12 cellular contexts compared by ENCODE assay signal in the genomic region with DNA sequence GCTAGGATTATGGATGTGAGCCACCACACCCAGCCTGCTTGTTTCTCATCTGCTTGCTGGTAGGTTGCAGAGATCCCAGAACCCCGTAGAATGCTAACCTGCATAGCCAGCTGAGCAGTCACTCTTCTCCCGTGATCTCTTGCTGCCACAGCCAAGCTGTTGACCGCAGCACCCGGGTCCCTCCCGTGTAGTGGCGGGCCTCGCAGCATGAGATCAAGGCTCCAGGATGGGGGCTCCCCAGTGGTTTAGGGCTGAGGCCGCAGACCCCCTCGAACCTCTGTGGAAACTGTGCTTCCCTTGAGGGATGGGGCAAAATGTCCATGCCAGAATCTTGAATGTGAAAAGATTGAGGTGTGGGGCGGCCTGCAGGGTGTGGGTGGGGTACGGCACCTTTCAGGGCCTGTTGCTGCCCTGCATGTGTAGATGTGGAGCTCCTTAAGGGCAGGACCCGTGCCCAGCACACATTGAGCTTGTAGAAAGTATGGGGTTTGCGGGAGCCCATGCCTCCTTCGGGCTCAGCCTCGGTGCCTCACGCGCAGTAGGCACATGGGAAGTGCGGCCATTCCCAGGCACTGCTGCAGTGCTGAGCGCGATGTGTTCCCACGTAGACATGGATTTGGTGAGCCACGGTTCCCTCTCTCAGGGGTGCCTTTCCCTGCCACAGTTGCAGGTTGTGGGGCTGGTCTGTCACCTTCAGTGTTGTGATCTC.
"Had no signal": no experiment of that assay in that cellular context is flagged by ENCODE, and none has a peak within 500 bp of the region (broad histone marks: within the 10 kb centered on the region; RNA-seq: fewer than 3 reads in every experiment).

No MANE protein-coding gene starts in this region.

- H3K27me3 ChIP-seq: stomach had no signal

- ATAC-seq: esophagus mucosa; left colon; naive thymus-derived CD8-positive, alpha-beta T cell; right cardiac atrium had no signal

- H3K4me1 ChIP-seq: stomach had no signal

- H3K9me3 ChIP-seq: stomach had no signal

- DNase-seq: central memory CD4-positive, alpha-beta T cell; effector memory CD4-positive, alpha-beta T cell; immature natural killer cell; left colon; mammary epithelial cell; naive thymus-derived CD8-positive, alpha-beta T cell; stimulated activated CD4-positive, alpha-beta T cell treated with anti-CD3 and anti-CD28 coated beads, Interleukin-2, amount 100 ng/mL, for 24 hours; stimulated activated CD4-positive, alpha-beta T cell treated with anti-CD3 and anti-CD28 coated beads, Interleukin-4, amount 100 ng/mL, for 4 hours; stimulated activated naive CD4-positive, alpha-beta T cell; stomach had no signal

- H3K4me3 ChIP-seq: stomach had no signal

- H3K27ac ChIP-seq: stomach had no signal
